In genomic region chr14:99273724-99274345, GRCh38 we compare ENCODE assay signal across 8 cellular contexts. TPM values are rescaled to one million over a fixed set of nuclear protein-coding genes. Genes with fewer than 3 reads are reported as not detected.
A peak's percentile ranks its signal among the peaks of the same experiment; 100 is the strongest.
DNase-seq lines count a peak whose midpoint lies in the region; ATAC-seq and TF ChIP-seq lines count a peak whose summit lies in the region.

No MANE protein-coding gene starts in this region.

- H3K79me2 ChIP-seq in Karpas-422 (ENCODE audit: low read length), result no peaks in the 10 kb centered on the region

- H3K4me2 ChIP-seq in Karpas-422 (ENCODE audit: low read depth, low read length, poor library complexity, severe bottlenecking), result no peak overlapping the region

- H3K4me3 Mint-ChIP-seq in activated CD4-positive, alpha-beta memory T cell treated with anti-CD3 and anti-CD28 coated beads, Interleukin-2, amount 10 ng/mL, durations not matched to agents 7 days and 5 days, result peak overlapping the region; percentile 79

- H3K27me3 Mint-ChIP-seq in activated CD4-positive, alpha-beta memory T cell treated with anti-CD3 and anti-CD28 coated beads, Interleukin-2, amount 10 ng/mL, durations not matched to agents 7 days and 5 days, result peaks cover 34% of the 10 kb centered on the region

- peak overlapping the region; percentile 62 for H3K4me3 ChIP-seq in iPS-11a (ENCODE audit: low read depth, low read length)
- peak overlapping the region; percentile 84 for H3K4me3 ChIP-seq in suprapubic skin
- no peak overlapping the region for H3K4me3 ChIP-seq in Karpas-422 (ENCODE audit: low read length)

- 2% methylated on average over 31 of the region's 37 CpGs for WGBS in suprapubic skin

- DNase-seq in NCI-H82 (lab: John Stamatoyannopoulos, UW) (peak; percentile 57), NCI-H82 treated with DMSO at 0.1 percent for 48 hours (lab: John Stamatoyannopoulos, UW; ENCODE audit: unreplicated experiment) (no peak), suprapubic skin (ENCODE audit: low spot score in 2 of 2) (peak; percentile 74 to 81), Karpas-422 (no peak), HUDEP-2 (lab: John Stamatoyannopoulos, UW; ENCODE audit: unreplicated experiment in 76 of 76) (no peak)
- DNase-seq in activated CD4-positive, alpha-beta memory T cell treated with anti-CD3 and anti-CD28 coated beads, Interleukin-2, amount 10 ng/mL, durations not matched to agents 7 days and 5 days, result peak; percentile 57

- peaks cover 43% of the 10 kb centered on the region for H3K4me1 ChIP-seq in suprapubic skin
- H3K4me1 ChIP-seq in Karpas-422 (ENCODE audit: low read length), result no peaks in the 10 kb centered on the region

- no peaks in the 10 kb centered on the region for H3K9me3 Mint-ChIP-seq in activated CD4-positive, alpha-beta memory T cell treated with anti-CD3 and anti-CD28 coated beads, Interleukin-2, amount 10 ng/mL, durations not matched to agents 7 days and 5 days

- ATAC-seq in HG03039 (IDR thresholded peaks at IDR 0.05; ENCODE audit: unreplicated experiment), result no peak

- no peaks in the 10 kb centered on the region for H3K9me3 ChIP-seq in suprapubic skin
- H3K9me3 ChIP-seq in Karpas-422 (ENCODE audit: low read length), result no peaks in the 10 kb centered on the region; the same call in 1 of the 2 replicates

- TF ChIP-seq EP300 in suprapubic skin (IDR thresholded peaks at IDR 0.05), result no peak

- TF ChIP-seq CTCF in suprapubic skin (IDR thresholded peaks at IDR 0.05), result no peak

- no peak for TF ChIP-seq POLR2A in suprapubic skin (IDR thresholded peaks at IDR 0.05)

- POLR2A ChIA-PET in activated CD4-positive, alpha-beta memory T cell treated with anti-CD3 and anti-CD28 coated beads, Interleukin-2, amount 10 ng/mL, durations not matched to agents 7 days and 5 days (lab: Charles Lee), result interaction anchor here (0.6 to 24.6 kb wide), 12 partner anchors 9 to 1815 kb away, joined by 3 to 1689 read pairs (median 5); no protein-coding TSS in a partner anchor

- no peak overlapping the region for H3K9ac ChIP-seq in Karpas-422 (ENCODE audit: low read length)

- no peaks in the 10 kb centered on the region for H4K20me1 ChIP-seq in Karpas-422 (ENCODE audit: insufficient read depth, low read depth, low read length)

- CTCF ChIA-PET in activated CD4-positive, alpha-beta memory T cell treated with anti-CD3 and anti-CD28 coated beads, Interleukin-2, amount 10 ng/mL, durations not matched to agents 7 days and 5 days (lab: Charles Lee), result interaction anchor here (0.6 to 3.9 kb wide), 10 partner anchors 9 to 1296 kb away, joined by 3 to 27 read pairs (median 4); no protein-coding TSS in a partner anchor

- no peak overlapping the region for H2AFZ ChIP-seq in Karpas-422 (ENCODE audit: low read length)

- no peaks in the 10 kb centered on the region for H3K36me3 ChIP-seq in suprapubic skin
- H3K36me3 ChIP-seq in Karpas-422 (ENCODE audit: insufficient read depth, low read length), result no peaks in the 10 kb centered on the region

- peaks cover 27% of the 10 kb centered on the region for H3K4me1 Mint-ChIP-seq in activated CD4-positive, alpha-beta memory T cell treated with anti-CD3 and anti-CD28 coated beads, Interleukin-2, amount 10 ng/mL, durations not matched to agents 7 days and 5 days

- peak overlapping the region; percentile 90 for H3K27ac ChIP-seq in suprapubic skin
- no peak overlapping the region for H3K27ac ChIP-seq in Karpas-422 (ENCODE audit: low read length)

- peaks cover 29% of the 10 kb centered on the region for H3K27me3 ChIP-seq in suprapubic skin
- H3K27me3 ChIP-seq in Karpas-422 (ENCODE audit: low read length), result no peaks in the 10 kb centered on the region

- H3K36me3 Mint-ChIP-seq in activated CD4-positive, alpha-beta memory T cell treated with anti-CD3 and anti-CD28 coated beads, Interleukin-2, amount 10 ng/mL, durations not matched to agents 7 days and 5 days (ENCODE audit: low read depth), result peaks cover 17% of the 10 kb centered on the region

- H3K9me2 ChIP-seq in Karpas-422 (replicated peaks; ENCODE audit: insufficient read depth, low read length), result no peaks in the 10 kb centered on the region

- H3K27ac Mint-ChIP-seq in activated CD4-positive, alpha-beta memory T cell treated with anti-CD3 and anti-CD28 coated beads, Interleukin-2, amount 10 ng/mL, durations not matched to agents 7 days and 5 days, result peak overlapping the region; percentile 77

RNA-seq across cellular contexts. Expression of gene BCL11B, which starts 1.8 kb away (rescaled TPM):
- 10 to 100 TPM; 81.7 to 82.0 TPM for total RNA-seq in activated CD4-positive, alpha-beta memory T cell treated with anti-CD3 and anti-CD28 coated beads, Interleukin-2, amount 10 ng/mL, durations not matched to agents 7 days and 5 days
- 10 to 100 TPM; 35.9 to 53.8 (median 47.5) TPM for total RNA-seq in suprapubic skin
- total RNA-seq in Karpas-422 (2014; rRNA removed; shearing (Covaris generic); ENCODE audit: low replicate concordance), result not detected in 2 replicates

Comparison
In these comparisons a context has a peak if more than half of its experiments do, and no peak if none do; other contexts are left out.
1. DNase-seq: peak in NCI-H82 (single experiment), activated CD4-positive, alpha-beta memory T cell treated with anti-CD3 and anti-CD28 coated beads, Interleukin-2, amount 10 ng/mL, durations not matched to agents 7 days and 5 days (single experiment) and suprapubic skin (2 of 2); none in NCI-H82 treated with DMSO at 0.1 percent for 48 hours (single experiment), Karpas-422 (single experiment) and HUDEP-2 (0 of 76).
2. RNA of gene BCL11B, which starts 1.8 kb away (total RNA-seq): 81.7 to 82.0 TPM in activated CD4-positive, alpha-beta memory T cell treated with anti-CD3 and anti-CD28 coated beads, Interleukin-2, amount 10 ng/mL, durations not matched to agents 7 days and 5 days and 35.9 to 53.8 TPM in suprapubic skin; not detected in Karpas-422; every median in the first group is over 10 times any median in the second.